ENCODE assay signal across 5 cellular contexts in the genomic region with DNA sequence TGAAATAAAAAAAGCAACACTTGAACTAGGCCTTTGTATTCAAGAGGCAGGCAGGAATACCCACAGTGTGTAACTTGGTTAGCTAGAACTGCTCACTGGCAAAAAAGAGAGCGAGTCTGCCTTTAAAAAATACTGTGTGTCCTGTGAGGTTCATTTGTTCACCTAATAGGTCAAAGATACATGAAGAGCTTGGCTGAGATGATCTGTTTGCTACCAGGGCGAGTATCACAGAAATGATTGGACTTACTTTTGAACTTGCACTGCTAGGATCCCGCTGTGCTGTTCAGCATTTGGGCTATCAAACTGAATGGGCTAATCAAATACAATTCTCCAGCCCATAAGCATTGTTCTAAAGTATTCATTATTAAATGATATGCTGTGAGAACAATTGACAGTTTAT.
"Had no signal": no experiment of that assay in that cellular context is flagged by ENCODE, and none has a peak within 500 bp of the region (broad histone marks: within the 10 kb centered on the region; RNA-seq: fewer than 3 reads in every experiment).

No MANE protein-coding gene starts in this region.

- H3K27ac ChIP-seq: GM23248 had no signal

- H3K36me3 ChIP-seq: HAP-1 had no signal

- H3K4me3 ChIP-seq: GM23248, HAP-1 had no signal

- DNase-seq: GM23248, GOT3, H7, IMR-90 had no signal

- H3K4me1 ChIP-seq: HAP-1 had no signal

- H3K9ac ChIP-seq: GM23248 had no signal

- H3K9me3 ChIP-seq: HAP-1 had no signal
